In the genomic region with DNA sequence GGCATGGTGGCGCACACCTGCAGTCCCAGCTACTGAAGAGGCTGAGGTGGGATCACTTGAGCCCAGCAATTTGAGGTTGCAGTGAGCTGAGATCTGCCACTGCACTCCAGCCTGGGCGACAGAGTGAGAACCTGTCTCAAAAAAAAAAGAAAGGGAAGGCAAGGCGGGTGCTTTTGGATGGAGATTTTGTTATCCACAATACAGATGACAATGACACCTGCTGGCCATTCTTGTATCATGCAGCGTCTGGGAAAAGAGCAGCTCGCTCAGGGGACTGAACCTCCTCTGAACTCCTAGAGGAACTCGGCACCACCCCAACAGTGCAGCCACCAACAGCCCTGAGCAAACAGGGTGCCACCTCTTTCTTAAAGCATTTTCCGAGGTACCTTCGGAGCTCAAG, we compare ENCODE assay signal across 8 cellular contexts. TPM values are rescaled to one million over a fixed set of nuclear protein-coding genes. Genes with fewer than 3 reads are reported as not detected.
DNase-seq lines count a peak whose midpoint lies in the region; ATAC-seq and TF ChIP-seq lines count a peak whose summit lies in the region.

No MANE protein-coding gene starts in this region.

- H3K4me2 ChIP-seq in Karpas-422 (ENCODE audit: low read depth, low read length, poor library complexity, severe bottlenecking) = no peak overlapping the region

- H3K27me3 ChIP-seq in Karpas-422 (ENCODE audit: low read length) (no peaks in the 10 kb centered on the region), WERI-Rb-1 (ENCODE audit: insufficient read depth, low read depth, severe bottlenecking) (no peaks in the 10 kb centered on the region), sigmoid colon (no peaks in the 10 kb centered on the region)

- TF ChIP-seq EP300 in sigmoid colon (IDR thresholded peaks at IDR 0.05) = no peak

- intact Hi-C loops in sigmoid colon (cut with DNase I) = loop anchor here (2.0 kb wide), 1 partner anchor 282 kb away; no protein-coding TSS in a partner anchor

- TF ChIP-seq CTCF in WERI-Rb-1 (IDR thresholded peaks at IDR 0.05; ENCODE audit: low read depth, low read length) (peak; percentile 68), sigmoid colon (IDR thresholded peaks at IDR 0.05) (peak in 3 of 4 experiments; percentile 29 to 59 (median 49))

- no peak for TF ChIP-seq POLR2A in sigmoid colon (IDR thresholded peaks at IDR 0.05)

- WGBS in sigmoid colon, 2 donors = 36 to 67% methylated on average over 8 of the region's 8 CpGs

- DNase-seq in NCI-H1105 treated with DMSO at 0.1 percent for 48 hours (lab: John Stamatoyannopoulos, UW) = peak; percentile 0
- no peak for DNase-seq in NCI-H1105 (lab: John Stamatoyannopoulos, UW)
- DNase-seq in Karpas-422 = peak; percentile 73
- DNase-seq in WERI-Rb-1 = peak; percentile 48
- DNase-seq in germinal center (ENCODE audit: low spot score) = peak; percentile 30
- no peak for DNase-seq in sigmoid colon

- H3K9ac ChIP-seq in Karpas-422 (ENCODE audit: low read length) = no peak overlapping the region

- H3K4me3 ChIP-seq in Karpas-422 (ENCODE audit: low read length) = no peak overlapping the region
- H3K4me3 ChIP-seq in WERI-Rb-1 (ENCODE audit: low read depth, low read length) = no peak overlapping the region
- no peak overlapping the region for H3K4me3 ChIP-seq in sigmoid colon

- H2AFZ ChIP-seq in Karpas-422 (ENCODE audit: low read length) = no peak overlapping the region

- H4K20me1 ChIP-seq in Karpas-422 (ENCODE audit: insufficient read depth, low read depth, low read length) = no peaks in the 10 kb centered on the region

- H3K9me3 ChIP-seq in Karpas-422 (ENCODE audit: low read length) (no peaks in the 10 kb centered on the region), WERI-Rb-1 (ENCODE audit: severe bottlenecking) (no peaks in the 10 kb centered on the region), sigmoid colon (no peaks in the 10 kb centered on the region)

- H3K79me2 ChIP-seq in Karpas-422 (ENCODE audit: low read length) = no peaks in the 10 kb centered on the region

- H3K4me1 ChIP-seq in Karpas-422 (ENCODE audit: low read length) = no peaks in the 10 kb centered on the region
- no peaks in the 10 kb centered on the region for H3K4me1 ChIP-seq in sigmoid colon

- no peaks in the 10 kb centered on the region for H3K9me2 ChIP-seq in Karpas-422 (replicated peaks; ENCODE audit: insufficient read depth, low read length)

- H3K36me3 ChIP-seq in Karpas-422 (ENCODE audit: insufficient read depth, low read length) = peaks cover 18% of the 10 kb centered on the region; the same call in 1 of the 2 replicates
- H3K36me3 ChIP-seq in WERI-Rb-1 = peaks cover 74% of the 10 kb centered on the region
- H3K36me3 ChIP-seq in sigmoid colon = peaks cover 0 to 43% (median 15%) of the 10 kb centered on the region in 4 donors

- no peak overlapping the region for H3K27ac ChIP-seq in Karpas-422 (ENCODE audit: low read length)
- H3K27ac ChIP-seq in WERI-Rb-1 = no peak overlapping the region
- H3K27ac ChIP-seq in sigmoid colon = no peak overlapping the region

- ATAC-seq in HG02623 (IDR thresholded peaks at IDR 0.05; ENCODE audit: unreplicated experiment) (no peak), HG02840 (IDR thresholded peaks at IDR 0.05; ENCODE audit: low FRiP score, unreplicated experiment) (no peak)

RNA-seq across cellular contexts. Expression of gene HAUS8, which starts 22.8 kb away (rescaled TPM):
- total RNA-seq in Karpas-422 (2014; rRNA removed; shearing (Covaris generic); ENCODE audit: low replicate concordance) = 17.6 and 20.4 TPM in 2 replicates
- 10 to 100 TPM in 2 of 4 donors, 1 to 10 TPM in 2; 6.7 to 14.1 (median 11.1) TPM for total RNA-seq in sigmoid colon
- polyA plus RNA-seq in sigmoid colon = 10 to 100 TPM in 2 of 3 donors, 1 to 10 TPM in 1; 9.6 to 14.8 (median 10.4) TPM

RNA-seq across cellular contexts. Expression of gene MYO9B, which starts 23.1 kb away (rescaled TPM):
- 80.1 and 114 TPM in 2 replicates for total RNA-seq in Karpas-422 (2014; rRNA removed; shearing (Covaris generic); ENCODE audit: low replicate concordance)
- total RNA-seq in sigmoid colon = 10 to 100 TPM; 42.8 to 95.0 (median 58.3) TPM
- polyA plus RNA-seq in sigmoid colon = 10 to 100 TPM; 24.6 to 85.9 (median 29.8) TPM

RNA-seq across cellular contexts. Expression of gene CPAMD8, which starts 25.8 kb away (rescaled TPM):
- total RNA-seq in Karpas-422 (2014; rRNA removed; shearing (Covaris generic); ENCODE audit: low replicate concordance) = not detected in 2 replicates
- 10 to 100 TPM in 1 of 4 donors, 1 to 10 TPM in 3; 2.4 to 14.4 (median 5.1) TPM for total RNA-seq in sigmoid colon
- 1 to 10 TPM in 2 of 3 donors, under 1 TPM in 1; 0.60 to 2.3 (median 1.8) TPM for polyA plus RNA-seq in sigmoid colon

Comparison
In these comparisons a context has a peak if more than half of its experiments do, and no peak if none do; other contexts are left out.
1. DNase-seq: peak in NCI-H1105 treated with DMSO at 0.1 percent for 48 hours (single experiment), Karpas-422 (single experiment), WERI-Rb-1 (single experiment) and germinal center (single experiment); none in NCI-H1105 (single experiment) and sigmoid colon (single experiment).